21 cellular contexts compared by ENCODE assay signal in genomic region chr18:21502661-21503060, GRCh38.
DNase-seq lines count a peak whose midpoint lies in the region; ATAC-seq and TF ChIP-seq lines count a peak whose summit lies in the region.
"Had no signal": no experiment of that assay in that cellular context is flagged by ENCODE, and none has a peak within 500 bp of the region (broad histone marks: within the 10 kb centered on the region; RNA-seq: fewer than 3 reads in every experiment).

No MANE protein-coding gene starts in this region.

- no peaks in the 10 kb centered on the region for H3K27me3 Mint-ChIP-seq in MCF 10A (ENCODE audit: insufficient read depth, unreplicated experiment)
- no peaks in the 10 kb centered on the region for H3K27me3 Mint-ChIP-seq in brain
- H3K27me3 Mint-ChIP-seq: B cell; CD4-positive, CD25-positive, alpha-beta regulatory T cell had no signal

- in situ Hi-C loops in mammary epithelial cell (cut with MboI; ENCODE audit: low sequenced_read_pairs in 2 of 2): no loop called here

- H3K27me3 ChIP-seq in mammary epithelial cell (ENCODE audit: insufficient read depth, low read length): no peaks in the 10 kb centered on the region
- H3K27me3 ChIP-seq: BLaER1 had no signal

- POLR2A ChIA-PET in MCF 10A (lab: Yijun Ruan, JAX): no interaction called here

- H3K27ac ChIP-seq in mammary epithelial cell (ENCODE audit: insufficient read depth, low read depth, low read length) (no peak overlapping the region), substantia nigra (ENCODE audit: low read depth, low read length, poor library complexity, severe bottlenecking) (no peak overlapping the region)
- H3K27ac ChIP-seq: 22Rv1, BLaER1, C4-2B had no signal

- intact Hi-C loops in mammary epithelial cell (cut with micrococcal nuclease) (no loop called here), MCF 10A (cut with micrococcal nuclease) (no loop called here)

- H2AFZ ChIP-seq in mammary epithelial cell (ENCODE audit: low read depth, low read length): peak overlapping the region; percentile 54

- H3K4me2 ChIP-seq in mammary epithelial cell (ENCODE audit: insufficient read depth, low read depth, low read length): no peak overlapping the region
- H3K4me2 ChIP-seq: BLaER1 had no signal

- H3K79me2 ChIP-seq in mammary epithelial cell (ENCODE audit: insufficient read depth, low read length): no peaks in the 10 kb centered on the region

- H3K4me3 Mint-ChIP-seq in MCF 10A (ENCODE audit: unreplicated experiment): no peak overlapping the region
- H3K4me3 Mint-ChIP-seq in brain: no peak overlapping the region
- no peak overlapping the region for H3K4me3 Mint-ChIP-seq in stimulated activated effector memory CD8-positive, alpha-beta T cell treated with anti-CD3 and anti-CD28 coated beads, Interleukin-12 subunit alpha, Interleukin-12 subunit beta, amount 100 ng/mL, for 72 hours
- H3K4me3 Mint-ChIP-seq: B cell; CD4-positive, CD25-positive, alpha-beta regulatory T cell; CD8-positive, alpha-beta memory T cell; HFFc6 had no signal

- WGBS in mammary epithelial cell (ENCODE audit: low coverage, missing lambda C conversion rate): 12% methylated on average over 7 of the region's 7 CpGs

- no peak overlapping the region for H3K9ac ChIP-seq in mammary epithelial cell (ENCODE audit: insufficient read depth, low read length)
- H3K9ac ChIP-seq: BLaER1 had no signal

- no peaks in the 10 kb centered on the region for H3K4me1 ChIP-seq in mammary epithelial cell (ENCODE audit: insufficient read depth, low read length)
- H3K4me1 ChIP-seq: BLaER1, HAP-1 had no signal

- H3K4me1 Mint-ChIP-seq in MCF 10A (ENCODE audit: insufficient read depth, unreplicated experiment): no peaks in the 10 kb centered on the region
- H3K4me1 Mint-ChIP-seq in brain: no peaks in the 10 kb centered on the region
- no peaks in the 10 kb centered on the region for H3K4me1 Mint-ChIP-seq in stimulated activated effector memory CD8-positive, alpha-beta T cell treated with anti-CD3 and anti-CD28 coated beads, Interleukin-12 subunit alpha, Interleukin-12 subunit beta, amount 100 ng/mL, for 72 hours
- H3K4me1 Mint-ChIP-seq: B cell; CD4-positive, CD25-positive, alpha-beta regulatory T cell; CD8-positive, alpha-beta memory T cell had no signal

- DNase-seq in mammary epithelial cell (no peak), MCF 10A (ENCODE audit: unreplicated experiment) (no peak), left kidney (ENCODE audit: low read depth, low spot score) (peak; percentile 57), KG1 (lab: John Stamatoyannopoulos, UW) (no peak), substantia nigra (lab: John Stamatoyannopoulos, UW) (no peak), NCI-H146 treated with DMSO at 0.1 percent for 48 hours (lab: John Stamatoyannopoulos, UW; ENCODE audit: unreplicated experiment) (no peak)
- DNase-seq in stimulated activated effector memory CD8-positive, alpha-beta T cell treated with anti-CD3 and anti-CD28 coated beads, Interleukin-12 subunit alpha, Interleukin-12 subunit beta, amount 100 ng/mL, for 72 hours (ENCODE audit: low spot score in 2 of 2): no peak
- DNase-seq: CD4-positive, CD25-positive, alpha-beta regulatory T cell; CD8-positive, alpha-beta memory T cell; DMS 273 treated with DMSO at 0.1 percent for 48 hours; DMS79; EL; GF-D8; GOT3; HFFc6 had no signal

- ATAC-seq in stimulated activated effector memory CD8-positive, alpha-beta T cell treated with anti-CD3 and anti-CD28 coated beads, Interleukin-12 subunit alpha, Interleukin-12 subunit beta, amount 100 ng/mL, for 72 hours: no peak

- no peaks in the 10 kb centered on the region for H3K9me3 ChIP-seq in mammary epithelial cell (replicated peaks; ENCODE audit: insufficient read depth, low read length)
- H3K9me3 ChIP-seq: BLaER1, HAP-1 had no signal

- no peaks in the 10 kb centered on the region for H3K9me3 Mint-ChIP-seq in MCF 10A (ENCODE audit: unreplicated experiment)
- no peaks in the 10 kb centered on the region for H3K9me3 Mint-ChIP-seq in brain
- H3K9me3 Mint-ChIP-seq in stimulated activated effector memory CD8-positive, alpha-beta T cell treated with anti-CD3 and anti-CD28 coated beads, Interleukin-12 subunit alpha, Interleukin-12 subunit beta, amount 100 ng/mL, for 72 hours: no peaks in the 10 kb centered on the region
- H3K9me3 Mint-ChIP-seq: CD8-positive, alpha-beta memory T cell; HFFc6 had no signal

- no peak for TF ChIP-seq CTCF in mammary epithelial cell (conservative IDR thresholded peaks at IDR 0.05 in 1 of 2, IDR thresholded peaks at IDR 0.05 in 1 of 2; ENCODE audit: extremely low read depth in 1 of 2, insufficient read depth in 1 of 2, low read depth in 1 of 2, low read length in 2 of 2)
- no peak for TF ChIP-seq CTCF in MCF 10A (IDR thresholded peaks at IDR 0.05; ENCODE audit: unreplicated experiment)
- no peak for TF ChIP-seq CTCF in brain (conservative IDR thresholded peaks at IDR 0.05)

- CTCF ChIA-PET in mammary epithelial cell (lab: Charles Lee; ENCODE audit: low non-redundant PET) (interaction anchor here (0.6 kb wide), 1 partner anchor 98 kb away, joined by 6 read pairs; no protein-coding TSS in a partner anchor), MCF 10A (lab: Yijun Ruan, JAX) (interaction anchor here (0.7 to 1.0 kb wide), 5 partner anchors 14 to 438 kb away, joined by 3 to 4 read pairs (median 3); no protein-coding TSS in a partner anchor)

- no peak overlapping the region for H3K27ac Mint-ChIP-seq in MCF 10A (ENCODE audit: low read depth, unreplicated experiment)
- H3K27ac Mint-ChIP-seq in brain: peak overlapping the region in 3 of 5 experiments; percentile 4 to 50 (median 16)
- peak overlapping the region; percentile 55 for H3K27ac Mint-ChIP-seq in stimulated activated effector memory CD8-positive, alpha-beta T cell treated with anti-CD3 and anti-CD28 coated beads, Interleukin-12 subunit alpha, Interleukin-12 subunit beta, amount 100 ng/mL, for 72 hours
- H3K27ac Mint-ChIP-seq: B cell; CD4-positive, CD25-positive, alpha-beta regulatory T cell; HFFc6 had no signal

- H3K36me3 ChIP-seq in mammary epithelial cell (ENCODE audit: insufficient read depth, low read length): no peaks in the 10 kb centered on the region
- H3K36me3 ChIP-seq: BLaER1 had no signal

- dilution Hi-C loops in mammary epithelial cell (cut with HindIII; ENCODE audit: low sequenced_read_pairs): no loop called here

- H3K36me3 Mint-ChIP-seq in MCF 10A (ENCODE audit: insufficient read depth, unreplicated experiment) (no peaks in the 10 kb centered on the region), brain (peaks cover 4% of the 10 kb centered on the region)
- H3K36me3 Mint-ChIP-seq in stimulated activated effector memory CD8-positive, alpha-beta T cell treated with anti-CD3 and anti-CD28 coated beads, Interleukin-12 subunit alpha, Interleukin-12 subunit beta, amount 100 ng/mL, for 72 hours: no peaks in the 10 kb centered on the region
- H3K36me3 Mint-ChIP-seq: CD4-positive, CD25-positive, alpha-beta regulatory T cell; CD8-positive, alpha-beta memory T cell had no signal

- BruUV-seq in mammary epithelial cell (replicated peaks; lab: Mats Ljungman, UMichigan): no TSS peak
- BruUV-seq in MCF 10A (replicated peaks; lab: Mats Ljungman, UMichigan): no TSS peak

- no peak overlapping the region for H3K4me3 ChIP-seq in mammary epithelial cell (replicated peaks in 1 of 3; ENCODE audit: insufficient read depth in 1 of 3, low read depth in 2 of 3, low read length in 3 of 3)
- H3K4me3 ChIP-seq: BLaER1, HAP-1 had no signal

- H4K20me1 ChIP-seq in mammary epithelial cell (ENCODE audit: insufficient read depth, low read length): no peaks in the 10 kb centered on the region
- H4K20me1 ChIP-seq: BLaER1 had no signal
